8 cellular contexts compared by ENCODE assay signal in genomic region chr4:144754562-144755410, GRCh38.
DNase-seq lines count a peak whose midpoint lies in the region; ATAC-seq and TF ChIP-seq lines count a peak whose summit lies in the region.

No MANE protein-coding gene starts in this region.

- ATAC-seq in DND-41 (ENCODE audit: insufficient read depth, low read depth): peak; percentile 58; the same call in 2 of the 3 replicates
- ATAC-seq in GM21381 (IDR thresholded peaks at IDR 0.05; ENCODE audit: unreplicated experiment): no peak
- ATAC-seq in esophagus mucosa: no peak

- no peaks in the 10 kb centered on the region for H4K20me1 ChIP-seq in DND-41 (ENCODE audit: insufficient read depth, low read length)

- H3K4me3 ChIP-seq in DND-41 (ENCODE audit: low read depth in 1 of 2, low read length in 2 of 2) (no peak overlapping the region), liver (ENCODE audit: low read depth in 1 of 3, low read length in 3 of 3) (no peak overlapping the region)
- H3K4me3 ChIP-seq in Jurkat, Clone E6-1 (ENCODE audit: low read length): no peak overlapping the region

- TF ChIP-seq CTCF in DND-41 (IDR thresholded peaks at IDR 0.05; ENCODE audit: borderline replicate concordance, extremely low read depth, low read length, poor library complexity, severe bottlenecking): peak; percentile 53
- peak; percentile 27 for TF ChIP-seq CTCF in liver (IDR thresholded peaks at IDR 0.05; ENCODE audit: low read depth, low read length, missing input control)

- no peak overlapping the region for H3K27ac ChIP-seq in DND-41 (ENCODE audit: low read length)
- H3K27ac ChIP-seq in liver (ENCODE audit: low read depth in 1 of 2, low read length in 2 of 2): no peak overlapping the region

- no peaks in the 10 kb centered on the region for H3K27me3 ChIP-seq in DND-41 (ENCODE audit: insufficient read depth, low read length, poor library complexity)
- no peaks in the 10 kb centered on the region for H3K27me3 ChIP-seq in liver (ENCODE audit: control insufficient read depth in 4 of 4, insufficient read depth in 4 of 4, low read length in 3 of 4)

- DNase-seq in DND-41 (no peak), T47D (ENCODE audit: low read depth in 1 of 2, low spot score in 1 of 2) (peak; percentile 24 to 51), DMS153 (lab: John Stamatoyannopoulos, UW) (no peak)
- DNase-seq in Jurkat, Clone E6-1 (ENCODE audit: low read depth, low spot score): peak; percentile 27
- DNase-seq in effector CD4-positive, alpha-beta T cell: no peak

- H3K36me3 ChIP-seq in DND-41 (ENCODE audit: insufficient read depth, low read length) (no peaks in the 10 kb centered on the region), liver (ENCODE audit: control insufficient read depth in 4 of 4, insufficient read depth in 3 of 4, low read depth in 1 of 4, low read length in 3 of 4) (no peaks in the 10 kb centered on the region)

- no peak overlapping the region for H3K4me2 ChIP-seq in DND-41 (ENCODE audit: insufficient read depth, low read length)

- H3K79me2 ChIP-seq in DND-41 (ENCODE audit: insufficient read depth, low read length): no peaks in the 10 kb centered on the region

- in situ Hi-C loops in T47D (cut with HindIII; ENCODE audit: low pct_unique_long_range_greater_than_20kb, low sequenced_read_pairs): no loop called here

- peak; percentile 68 to 72 for TF ChIP-seq RAD21 in liver (IDR thresholded peaks at IDR 0.05)

- WGBS in liver: 81% methylated on average over 3 of the region's 3 CpGs

- H3K9ac ChIP-seq in DND-41 (ENCODE audit: low read depth, low read length): no peak overlapping the region
- no peak overlapping the region for H3K9ac ChIP-seq in liver (ENCODE audit: low read depth in 1 of 2, low read length in 2 of 2)

- H3K4me1 ChIP-seq in DND-41 (ENCODE audit: insufficient read depth, low read length): no peaks in the 10 kb centered on the region
- H3K4me1 ChIP-seq in liver (ENCODE audit: control insufficient read depth in 4 of 4, insufficient read depth in 4 of 4, low read length in 3 of 4): no peaks in the 10 kb centered on the region

- H3K9me3 ChIP-seq in DND-41 (ENCODE audit: insufficient read depth, low read length, severe bottlenecking): no peaks in the 10 kb centered on the region
- H3K9me3 ChIP-seq in liver (ENCODE audit: control insufficient read depth in 4 of 4, low read length in 3 of 4): no peaks in the 10 kb centered on the region

- no peak overlapping the region for H2AFZ ChIP-seq in DND-41 (ENCODE audit: low read depth, low read length)

TF ChIP-seq in liver, 16 proteins besides CTCF, POLR2A, EP300 and RAD21:
- TF ChIP-seq HNF4A (conservative IDR thresholded peaks at IDR 0.05): no peak
- TF ChIP-seq FOXA1 (IDR thresholded peaks at IDR 0.05): no peak
- TF ChIP-seq FOXA2 (IDR thresholded peaks at IDR 0.05): no peak
- TF ChIP-seq, protein P1, sequence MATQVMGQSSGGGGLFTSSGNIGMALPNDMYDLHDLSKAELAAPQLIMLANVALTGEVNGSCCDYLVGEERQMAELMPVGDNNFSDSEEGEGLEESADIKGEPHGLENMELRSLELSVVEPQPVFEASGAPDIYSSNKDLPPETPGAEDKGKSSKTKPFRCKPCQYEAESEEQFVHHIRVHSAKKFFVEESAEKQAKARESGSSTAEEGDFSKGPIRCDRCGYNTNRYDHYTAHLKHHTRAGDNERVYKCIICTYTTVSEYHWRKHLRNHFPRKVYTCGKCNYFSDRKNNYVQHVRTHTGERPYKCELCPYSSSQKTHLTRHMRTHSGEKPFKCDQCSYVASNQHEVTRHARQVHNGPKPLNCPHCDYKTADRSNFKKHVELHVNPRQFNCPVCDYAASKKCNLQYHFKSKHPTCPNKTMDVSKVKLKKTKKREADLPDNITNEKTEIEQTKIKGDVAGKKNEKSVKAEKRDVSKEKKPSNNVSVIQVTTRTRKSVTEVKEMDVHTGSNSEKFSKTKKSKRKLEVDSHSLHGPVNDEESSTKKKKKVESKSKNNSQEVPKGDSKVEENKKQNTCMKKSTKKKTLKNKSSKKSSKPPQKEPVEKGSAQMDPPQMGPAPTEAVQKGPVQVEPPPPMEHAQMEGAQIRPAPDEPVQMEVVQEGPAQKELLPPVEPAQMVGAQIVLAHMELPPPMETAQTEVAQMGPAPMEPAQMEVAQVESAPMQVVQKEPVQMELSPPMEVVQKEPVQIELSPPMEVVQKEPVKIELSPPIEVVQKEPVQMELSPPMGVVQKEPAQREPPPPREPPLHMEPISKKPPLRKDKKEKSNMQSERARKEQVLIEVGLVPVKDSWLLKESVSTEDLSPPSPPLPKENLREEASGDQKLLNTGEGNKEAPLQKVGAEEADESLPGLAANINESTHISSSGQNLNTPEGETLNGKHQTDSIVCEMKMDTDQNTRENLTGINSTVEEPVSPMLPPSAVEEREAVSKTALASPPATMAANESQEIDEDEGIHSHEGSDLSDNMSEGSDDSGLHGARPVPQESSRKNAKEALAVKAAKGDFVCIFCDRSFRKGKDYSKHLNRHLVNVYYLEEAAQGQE (IDR thresholded peaks at IDR 0.05): no peak
- no peak for TF ChIP-seq EGR1 (IDR thresholded peaks at IDR 0.05; ENCODE audit: low read depth in 2 of 2)
- no peak for TF ChIP-seq JUND (IDR thresholded peaks at IDR 0.05)

Comparison
In these comparisons a context has a peak if more than half of its experiments do, and no peak if none do; other contexts are left out.
1. DNase-seq: peak in Jurkat, Clone E6-1 (single experiment) and T47D (2 of 2); none in DND-41 (single experiment), DMS153 (single experiment) and effector CD4-positive, alpha-beta T cell (single experiment).